21 cellular contexts compared by ENCODE assay signal in genomic region chr9:109250311-109250741, GRCh38.
DNase-seq lines count a peak whose midpoint lies in the region; ATAC-seq and TF ChIP-seq lines count a peak whose summit lies in the region.
"Had no signal": no experiment of that assay in that cellular context is flagged by ENCODE, and none has a peak within 500 bp of the region (broad histone marks: within the 10 kb centered on the region; RNA-seq: fewer than 3 reads in every experiment).

No MANE protein-coding gene starts in this region.

- H3K9me3 Mint-ChIP-seq in activated T-cell treated with anti-CD3 and anti-CD28 coated beads, Interleukin-2, amount 50 U/mL, for 24 hours: no peaks in the 10 kb centered on the region
- H3K9me3 Mint-ChIP-seq: activated CD4-positive, alpha-beta memory T cell treated with anti-CD3 and anti-CD28 coated beads, Interleukin-2, amount 10 ng/mL, durations not matched to agents 7 days and 5 days; activated naive CD4-positive, alpha-beta T cell treated with anti-CD3 and anti-CD28 coated beads for 36 hours; central memory CD8-positive, alpha-beta T cell; natural killer cell treated with Interleukin-12 subunit alpha and Interleukin-12 subunit beta and Interleukin-15 and Interleukin-18, amount 100 ng/mL, for 72 hours; T-helper 2 cell treated with Interferon-gamma antibody and Interleukin-4, amounts not matched to agents 5 μg/mL and 100 μg/mL, for 36 hours had no signal

- no peaks in the 10 kb centered on the region for H4K20me1 ChIP-seq in IMR-90 (ENCODE audit: insufficient read depth, low read length)

- no peak overlapping the region for H3K27ac ChIP-seq in IMR-90 (ENCODE audit: insufficient read depth, low read length)
- peak overlapping the region; percentile 93 for H3K27ac ChIP-seq in Panc1 (ENCODE audit: low read length)
- H3K27ac ChIP-seq in prostate gland: peak overlapping the region; percentile 46 to 64
- H3K27ac ChIP-seq: KMS-11, SK-N-MC had no signal

- dilution Hi-C loops in IMR-90 (cut with HindIII; ENCODE audit: low sequenced_read_pairs, unreplicated experiment): no loop called here

- H3K9me3 ChIP-seq in IMR-90 (ENCODE audit: control insufficient read depth, insufficient read depth, low read length) (no peaks in the 10 kb centered on the region), Panc1 (ENCODE audit: control insufficient read depth, insufficient read depth, low read depth, low read length) (no peaks in the 10 kb centered on the region), prostate gland (no peaks in the 10 kb centered on the region)

- no peaks in the 10 kb centered on the region for H3K27me3 ChIP-seq in IMR-90 (ENCODE audit: control insufficient read depth, insufficient read depth, low read length)
- H3K27me3 ChIP-seq in Panc1 (ENCODE audit: control insufficient read depth, insufficient read depth, low read length): no peaks in the 10 kb centered on the region
- no peaks in the 10 kb centered on the region for H3K27me3 ChIP-seq in prostate gland (replicated peaks; ENCODE audit: insufficient read depth)

- H3K4me3 ChIP-seq in IMR-90 (ENCODE audit: insufficient read depth, low read depth, low read length): no peak overlapping the region
- H3K4me3 ChIP-seq in Panc1 (ENCODE audit: low read depth in 2 of 2, low read length in 2 of 2): no peak overlapping the region
- no peak overlapping the region for H3K4me3 ChIP-seq in prostate gland
- H3K4me3 ChIP-seq: SK-N-MC had no signal

- H2AK5ac ChIP-seq in IMR-90 (ENCODE audit: low read depth, low read length): peak overlapping the region; percentile 30; the same call in 1 of the 2 replicates

- no peak overlapping the region for H3K18ac ChIP-seq in IMR-90 (ENCODE audit: low read depth, low read length)

- no peak overlapping the region for H4K8ac ChIP-seq in IMR-90 (ENCODE audit: low read depth in 2 of 2, low read length in 2 of 2)

- no peak overlapping the region for H3K9ac ChIP-seq in IMR-90 (ENCODE audit: low read depth, low read length)
- H3K9ac ChIP-seq: KMS-11 had no signal

- DNase-seq in IMR-90 (no peak), Panc1 (ENCODE audit: low read depth, low spot score) (no peak), islet precursor cell (peak; percentile 47), prostate gland (ENCODE audit: low spot score) (no peak), NCI-H1417 treated with DMSO at 0.1 percent for 48 hours (lab: John Stamatoyannopoulos, UW) (no peak)
- no peak for DNase-seq in activated T-cell treated with anti-CD3 and anti-CD28 coated beads, Interleukin-2, amount 50 U/mL, for 24 hours
- DNase-seq: activated CD4-positive, alpha-beta memory T cell treated with anti-CD3 and anti-CD28 coated beads, Interleukin-2, amount 10 ng/mL, durations not matched to agents 7 days and 5 days; activated CD4-positive, CD25-positive, alpha-beta regulatory T cell; activated naive CD4-positive, alpha-beta T cell treated with anti-CD3 and anti-CD28 coated beads for 36 hours; activated T-cell treated with anti-CD3 and anti-CD28 coated beads for 4 hours; AML-193; anterior cingulate cortex; kidney; MV-4-11; posterior cingulate gyrus had no signal

- POLR2A ChIA-PET in IMR-90 (lab: Charles Lee; ENCODE audit: unreplicated experiment) (no interaction called here), Panc1 (lab: Charles Lee) (no interaction called here)

- TF ChIP-seq CTCF in IMR-90 (conservative IDR thresholded peaks at IDR 0.05; ENCODE audit: low read depth, low read length) (no peak), Panc1 (IDR thresholded peaks at IDR 0.05) (no peak), prostate gland (IDR thresholded peaks at IDR 0.05) (no peak)

- no peak overlapping the region for H3K56ac ChIP-seq in IMR-90 (ENCODE audit: extremely low read depth, insufficient read depth, low read length)

- H2AK9ac ChIP-seq in IMR-90 (replicated peaks; ENCODE audit: low read depth, low read length, poor library complexity): no peak overlapping the region

- H3K4me1 ChIP-seq in IMR-90 (ENCODE audit: control insufficient read depth, insufficient read depth, low read length) (peaks cover 27% of the 10 kb centered on the region), Panc1 (ENCODE audit: control insufficient read depth, insufficient read depth, low read length) (peaks cover 61% of the 10 kb centered on the region), prostate gland (replicated peaks) (peaks cover 2% of the 10 kb centered on the region)

- H3K36me3 ChIP-seq in IMR-90 (ENCODE audit: control insufficient read depth, insufficient read depth, low read length): no peaks in the 10 kb centered on the region
- no peaks in the 10 kb centered on the region for H3K36me3 ChIP-seq in Panc1 (ENCODE audit: control insufficient read depth, insufficient read depth, low read length)
- no peaks in the 10 kb centered on the region for H3K36me3 ChIP-seq in prostate gland

- intact Hi-C loops in IMR-90 (cut with micrococcal nuclease): loop anchor here (10.0 kb wide), 1 partner anchor 136 kb away; the partner anchor contains the start of gene TMEM245
- intact Hi-C loops in Panc1 (cut with micrococcal nuclease; ENCODE audit: unreplicated experiment): no loop called here
- intact Hi-C loops in prostate gland (cut with DNase I): loop anchor here (5.0 kb wide), 1 partner anchor 67 kb away; no protein-coding TSS in a partner anchor

- CTCF ChIA-PET in IMR-90 (lab: Yijun Ruan, JAX) (no interaction called here), Panc1 (lab: Charles Lee) (no interaction called here)

- TF ChIP-seq RAD21 in IMR-90 (IDR thresholded peaks at IDR 0.05; ENCODE audit: low read length): no peak

- H3K27ac Mint-ChIP-seq in activated T-cell treated with anti-CD3 and anti-CD28 coated beads, Interleukin-2, amount 50 U/mL, for 24 hours: no peak overlapping the region
- H3K27ac Mint-ChIP-seq: activated CD4-positive, alpha-beta memory T cell treated with anti-CD3 and anti-CD28 coated beads, Interleukin-2, amount 10 ng/mL, durations not matched to agents 7 days and 5 days; activated naive CD4-positive, alpha-beta T cell treated with anti-CD3 and anti-CD28 coated beads for 36 hours; natural killer cell treated with Interleukin-12 subunit alpha and Interleukin-12 subunit beta and Interleukin-15 and Interleukin-18, amount 100 ng/mL, for 72 hours; T-helper 2 cell treated with Interferon-gamma antibody and Interleukin-4, amounts not matched to agents 5 μg/mL and 100 μg/mL, for 36 hours had no signal

- H2AFZ ChIP-seq in IMR-90 (replicated peaks; ENCODE audit: low read length, poor library complexity): peak overlapping the region; percentile 30

- H3K23ac ChIP-seq in IMR-90 (ENCODE audit: low read depth, low read length): no peak overlapping the region

- no peak overlapping the region for H4K91ac ChIP-seq in IMR-90 (ENCODE audit: insufficient read depth, low read depth, low read length)

- no peak overlapping the region for H3K14ac ChIP-seq in IMR-90 (replicated peaks; ENCODE audit: low read depth, low read length)

- WGBS in IMR-90 (ENCODE audit: extremely low coverage in 2 of 2, insufficient read length in 1 of 2), 2 experiments: 93% methylated on average over 4 of the region's 12 CpGs; no CpG with 5 or more reads in 1 of the 2 experiments
- WGBS in prostate gland: 90% methylated on average over 12 of the region's 12 CpGs

- peaks cover 7% of the 10 kb centered on the region for H3K27me3 Mint-ChIP-seq in activated T-cell treated with anti-CD3 and anti-CD28 coated beads, Interleukin-2, amount 50 U/mL, for 24 hours

- peak overlapping the region; percentile 52; the same call in 1 of the 2 replicates for H2BK120ac ChIP-seq in IMR-90 (ENCODE audit: low read depth, low read length)

- H3K4me2 ChIP-seq in IMR-90 (ENCODE audit: low read depth, low read length): no peak overlapping the region
- H3K4me2 ChIP-seq: KMS-11 had no signal

- no peak overlapping the region for H2BK15ac ChIP-seq in IMR-90 (ENCODE audit: low read depth, low read length)

- H3K4me1 Mint-ChIP-seq in activated T-cell treated with anti-CD3 and anti-CD28 coated beads, Interleukin-2, amount 50 U/mL, for 24 hours (ENCODE audit: low read depth): no peaks in the 10 kb centered on the region
- H3K4me1 Mint-ChIP-seq: activated CD4-positive, alpha-beta memory T cell treated with anti-CD3 and anti-CD28 coated beads, Interleukin-2, amount 10 ng/mL, durations not matched to agents 7 days and 5 days; central memory CD8-positive, alpha-beta T cell had no signal

- in situ Hi-C loops in IMR-90 (cut with MboI; ENCODE audit: low sequenced_read_pairs): no loop called here
- in situ Hi-C loops in Panc1 (cut with HindIII; ENCODE audit: low pct_unique_long_range_greater_than_20kb, low sequenced_read_pairs): no loop called here

- TF ChIP-seq POLR2A in IMR-90 (IDR thresholded peaks at IDR 0.05; ENCODE audit: low read depth, low read length): no peak
- no peak for TF ChIP-seq POLR2A in prostate gland (IDR thresholded peaks at IDR 0.05)

- BruUV-seq in IMR-90 (replicated peaks; lab: Mats Ljungman, UMichigan) (no TSS peak), Panc1 (replicated peaks; lab: Mats Ljungman, UMichigan) (no TSS peak)

- 0 out of 2 replicates have a peak overlapping the region, but pooled peaks have one; percentile 24 for H3K4ac ChIP-seq in IMR-90 (ENCODE audit: low read depth, low read length)

- no peaks in the 10 kb centered on the region for H3K36me3 Mint-ChIP-seq in activated T-cell treated with anti-CD3 and anti-CD28 coated beads, Interleukin-2, amount 50 U/mL, for 24 hours (ENCODE audit: low read depth)
- H3K36me3 Mint-ChIP-seq: natural killer cell treated with Interleukin-12 subunit alpha and Interleukin-12 subunit beta and Interleukin-15 and Interleukin-18, amount 100 ng/mL, for 72 hours had no signal

- H2BK20ac ChIP-seq in IMR-90 (ENCODE audit: low read depth, low read length): no peak overlapping the region

- no peak overlapping the region for H4K5ac ChIP-seq in IMR-90 (ENCODE audit: low read depth, low read length)

- no peak overlapping the region for H3K4me3 Mint-ChIP-seq in activated T-cell treated with anti-CD3 and anti-CD28 coated beads, Interleukin-2, amount 50 U/mL, for 24 hours
- H3K4me3 Mint-ChIP-seq: activated CD4-positive, alpha-beta memory T cell treated with anti-CD3 and anti-CD28 coated beads, Interleukin-2, amount 10 ng/mL, durations not matched to agents 7 days and 5 days; activated naive CD4-positive, alpha-beta T cell treated with anti-CD3 and anti-CD28 coated beads for 36 hours; central memory CD8-positive, alpha-beta T cell; natural killer cell treated with Interleukin-12 subunit alpha and Interleukin-12 subunit beta and Interleukin-15 and Interleukin-18, amount 100 ng/mL, for 72 hours; T-helper 2 cell treated with Interferon-gamma antibody and Interleukin-4, amounts not matched to agents 5 μg/mL and 100 μg/mL, for 36 hours had no signal

- H2BK5ac ChIP-seq in IMR-90 (ENCODE audit: low read depth, low read length, poor library complexity, severe bottlenecking): no peak overlapping the region

- no peaks in the 10 kb centered on the region for H3K79me1 ChIP-seq in IMR-90 (ENCODE audit: low read depth in 1 of 2, low read length in 2 of 2)

- no peak for ATAC-seq in IMR-90 (ENCODE audit: low read depth)
- no peak for ATAC-seq in Panc1
- no peak for ATAC-seq in GM21515 (IDR thresholded peaks at IDR 0.05; ENCODE audit: unreplicated experiment)

- H3K9me1 ChIP-seq in IMR-90 (ENCODE audit: insufficient read depth, low read length): peaks cover 18% of the 10 kb centered on the region; the same call in 1 of the 2 replicates

TF ChIP-seq in IMR-90, 13 proteins besides CTCF, POLR2A, EP300 and RAD21 (continues in another document):
- no peak for TF ChIP-seq MAZ (IDR thresholded peaks at IDR 0.05; ENCODE audit: borderline replicate concordance, low read depth, low read length)
- TF ChIP-seq MAFK (IDR thresholded peaks at IDR 0.05; ENCODE audit: low read depth, low read length): no peak
